Comparison of ENCODE assay signal across 8 cellular contexts in genomic region chr7:155298288-155298833, GRCh38. TPM values are rescaled to one million over a fixed set of nuclear protein-coding genes. Genes with fewer than 3 reads are reported as not detected.
DNase-seq lines count a peak whose midpoint lies in the region; ATAC-seq and TF ChIP-seq lines count a peak whose summit lies in the region.

No MANE protein-coding gene starts in this region.

- H3K4me1 ChIP-seq in BE2C (peaks cover 5% of the 10 kb centered on the region; the same call in 1 of the 2 replicates), OCI-LY3 (ENCODE audit: low read length) (peaks cover 40% of the 10 kb centered on the region), mucosa of rectum (ENCODE audit: control insufficient read depth in 2 of 2, insufficient read depth in 2 of 2, low read length in 2 of 2) (peaks cover 21 to 29% of the 10 kb centered on the region in 2 donors)

- peak overlapping the region; percentile 92 for H3K27ac Mint-ChIP-seq in dendritic cell treated with granulocyte-macrophage colony-stimulating factor and Interleukin-4, amounts not matched to agents 40 ng/mL and 50 ng/mL, for 4 days

- peak overlapping the region; percentile 92 for H3K27ac ChIP-seq in OCI-LY3 (ENCODE audit: low read length)
- peak overlapping the region; percentile 88 to 89 for H3K27ac ChIP-seq in mucosa of rectum (ENCODE audit: low read depth in 2 of 2, low read length in 2 of 2)

- H3K4me3 Mint-ChIP-seq in dendritic cell treated with granulocyte-macrophage colony-stimulating factor and Interleukin-4, amounts not matched to agents 40 ng/mL and 50 ng/mL, for 4 days = peak overlapping the region; percentile 96

- no peaks in the 10 kb centered on the region for H3K9me3 Mint-ChIP-seq in dendritic cell treated with granulocyte-macrophage colony-stimulating factor and Interleukin-4, amounts not matched to agents 40 ng/mL and 50 ng/mL, for 4 days

- H4K20me1 ChIP-seq in OCI-LY3 (ENCODE audit: insufficient read depth, low read length) = peaks cover 43% of the 10 kb centered on the region

- H3K79me2 ChIP-seq in OCI-LY3 (ENCODE audit: low read length) = peaks cover 67% of the 10 kb centered on the region

- H3K36me3 ChIP-seq in BE2C = peaks cover 29% of the 10 kb centered on the region
- peaks cover 67% of the 10 kb centered on the region for H3K36me3 ChIP-seq in OCI-LY3 (replicated peaks; ENCODE audit: low read depth, low read length)
- peaks cover 9 to 14% of the 10 kb centered on the region in 2 donors for H3K36me3 ChIP-seq in mucosa of rectum (ENCODE audit: control insufficient read depth in 2 of 2, insufficient read depth in 2 of 2, low read length in 2 of 2)

- peaks cover 60% of the 10 kb centered on the region for H3K4me1 Mint-ChIP-seq in dendritic cell treated with granulocyte-macrophage colony-stimulating factor and Interleukin-4, amounts not matched to agents 40 ng/mL and 50 ng/mL, for 4 days (ENCODE audit: low read depth)

- H3K9me3 ChIP-seq in BE2C = no peaks in the 10 kb centered on the region
- no peaks in the 10 kb centered on the region for H3K9me3 ChIP-seq in OCI-LY3 (ENCODE audit: insufficient read depth, low read length)
- no peaks in the 10 kb centered on the region for H3K9me3 ChIP-seq in mucosa of rectum (ENCODE audit: control insufficient read depth in 2 of 2, low read length in 2 of 2)

- no peaks in the 10 kb centered on the region for H3K27me3 ChIP-seq in BE2C
- H3K27me3 ChIP-seq in OCI-LY3 (ENCODE audit: low read depth, low read length) = no peaks in the 10 kb centered on the region
- no peaks in the 10 kb centered on the region for H3K27me3 ChIP-seq in mucosa of rectum (ENCODE audit: control insufficient read depth in 2 of 2, insufficient read depth in 2 of 2, low read length in 2 of 2)

- peak; percentile 0 for ATAC-seq in GM21515 (IDR thresholded peaks at IDR 0.05; ENCODE audit: unreplicated experiment)

- peaks cover 60% of the 10 kb centered on the region for H3K36me3 Mint-ChIP-seq in dendritic cell treated with granulocyte-macrophage colony-stimulating factor and Interleukin-4, amounts not matched to agents 40 ng/mL and 50 ng/mL, for 4 days (ENCODE audit: low read depth)

- no peak overlapping the region for H2AFZ ChIP-seq in OCI-LY3 (ENCODE audit: low read depth, low read length)

- peak overlapping the region; percentile 84 for H3K4me3 ChIP-seq in BE2C (ENCODE audit: low read depth, low read length)
- H3K4me3 ChIP-seq in OCI-LY3 (ENCODE audit: low read length) = peak overlapping the region; percentile 87
- H3K4me3 ChIP-seq in mucosa of rectum (ENCODE audit: low read length in 2 of 2) = peak overlapping the region; percentile 79 to 86

- DNase-seq in BE2C = peak; percentile 26
- DNase-seq in pons (ENCODE audit: low spot score) = no peak
- no peak for DNase-seq in 8988T
- DNase-seq in foreskin melanocyte = no peak

- intact Hi-C loops in dendritic cell treated with granulocyte-macrophage colony-stimulating factor and Interleukin-4, amounts not matched to agents 40 ng/mL and 50 ng/mL, for 4 days (cut with micrococcal nuclease) = loop anchor here (5.0 to 10.0 kb wide), 2 partner anchors 371 to 1596 kb away; partner anchors contain the start of gene LMBR1

- H3K27me3 Mint-ChIP-seq in dendritic cell treated with granulocyte-macrophage colony-stimulating factor and Interleukin-4, amounts not matched to agents 40 ng/mL and 50 ng/mL, for 4 days = no peaks in the 10 kb centered on the region

- TF ChIP-seq CTCF in BE2C (IDR thresholded peaks at IDR 0.05; ENCODE audit: low read depth, low read length) (no peak), OCI-LY3 (IDR thresholded peaks at IDR 0.05; ENCODE audit: low read depth, low read length) (no peak)

- peak overlapping the region; percentile 85 for H3K4me2 ChIP-seq in OCI-LY3 (ENCODE audit: low read length)

- H3K9ac ChIP-seq in OCI-LY3 (ENCODE audit: low read length) (peak overlapping the region; percentile 93), mucosa of rectum (ENCODE audit: low read depth in 1 of 2, low read length in 2 of 2) (peak overlapping the region; percentile 78 to 85)

RNA-seq across cellular contexts. Expression of gene INSIG1, which starts 0.7 kb away (rescaled TPM):
- polyA plus RNA-seq in BE2C (2012; ENCODE audit: insufficient read depth, insufficient read length, low read depth) = 20.0 TPM
